23 cellular contexts compared by ENCODE assay signal in the genomic region with DNA sequence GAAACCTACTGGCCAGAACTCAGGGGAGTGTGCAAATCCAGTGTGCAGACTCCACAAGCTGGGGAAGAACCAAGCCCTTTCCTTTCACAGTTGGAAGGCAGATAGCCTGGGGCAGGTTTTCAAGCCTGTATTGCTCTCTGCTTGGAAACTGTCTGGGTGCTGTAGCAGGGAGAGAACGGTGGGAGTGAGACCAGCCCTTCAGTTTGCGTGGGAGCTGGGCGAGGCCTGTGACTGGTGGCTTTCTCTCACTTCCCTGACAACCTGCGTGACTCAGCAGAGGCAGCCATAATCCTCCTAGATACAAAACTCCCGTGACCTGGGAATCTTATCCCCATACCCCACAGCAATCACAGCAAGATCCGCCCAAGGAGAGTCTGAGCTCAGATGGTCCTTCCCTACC. TPM values are rescaled to one million over a fixed set of nuclear protein-coding genes. Genes with fewer than 3 reads are reported as not detected.
"Had no signal": no experiment of that assay in that cellular context is flagged by ENCODE, and none has a peak within 500 bp of the region (broad histone marks: within the 10 kb centered on the region; RNA-seq: fewer than 3 reads in every experiment).

No MANE protein-coding gene starts in this region.

- H3K9me3 ChIP-seq: ascending aorta, colonic mucosa, heart left ventricle, upper lobe of left lung had no signal

- H3K4me3 ChIP-seq: ascending aorta, colonic mucosa, dorsolateral prefrontal cortex, heart left ventricle, upper lobe of left lung had no signal

- FAIRE-seq: islet of Langerhans, small intestine had no signal

- H3K4me3 Mint-ChIP-seq: activated T-cell treated with anti-CD3 and anti-CD28 coated beads, Interleukin-2, amount 50 U/mL, for 24 hours; activated T-helper 17 cell treated with anti-CD3 and anti-CD28 coated beads, Interleukin-2, amount 50 U/mL, for 72 hours; naive thymus-derived CD4-positive, alpha-beta T cell; neural crest cell; stimulated activated memory B cell treated with anti-CD40 and anti-IgM and Interleukin-4, amounts not matched to agents 10 μg/mL and 1 μg/mL and 100 μg/mL, for 72 hours; WTC11 had no signal

- H3K36me3 Mint-ChIP-seq: naive thymus-derived CD4-positive, alpha-beta T cell; stimulated activated memory B cell treated with anti-CD40 and anti-IgM and Interleukin-4, amounts not matched to agents 10 μg/mL and 1 μg/mL and 100 μg/mL, for 72 hours; WTC11 had no signal

- ATAC-seq: activated naive CD4-positive, alpha-beta T cell treated with anti-CD3 and anti-CD28 coated beads, Interleukin-2, amount 50 U/mL, for 72 hours; activated T-helper 17 cell treated with anti-CD3 and anti-CD28 coated beads, Interleukin-2, amount 50 U/mL, for 72 hours; heart left ventricle; left colon; naive thymus-derived CD4-positive, alpha-beta T cell; sciatic nerve; stimulated activated memory B cell treated with anti-CD40 and anti-IgM and Interleukin-4, amounts not matched to agents 10 μg/mL and 1 μg/mL and 100 μg/mL, for 72 hours; WTC11 had no signal

- H3K27ac Mint-ChIP-seq: activated naive CD4-positive, alpha-beta T cell treated with anti-CD3 and anti-CD28 coated beads, Interleukin-2, amount 50 U/mL, for 72 hours; activated T-cell treated with anti-CD3 and anti-CD28 coated beads, Interleukin-2, amount 50 U/mL, for 24 hours; activated T-helper 17 cell treated with anti-CD3 and anti-CD28 coated beads, Interleukin-2, amount 50 U/mL, for 72 hours; naive thymus-derived CD4-positive, alpha-beta T cell; stimulated activated memory B cell treated with anti-CD40 and anti-IgM and Interleukin-4, amounts not matched to agents 10 μg/mL and 1 μg/mL and 100 μg/mL, for 72 hours; WTC11 had no signal

- H3K4me1 Mint-ChIP-seq: activated T-helper 17 cell treated with anti-CD3 and anti-CD28 coated beads, Interleukin-2, amount 50 U/mL, for 72 hours; naive thymus-derived CD4-positive, alpha-beta T cell; neural crest cell; stimulated activated memory B cell treated with anti-CD40 and anti-IgM and Interleukin-4, amounts not matched to agents 10 μg/mL and 1 μg/mL and 100 μg/mL, for 72 hours had no signal

- H3K9me3 Mint-ChIP-seq: activated T-cell treated with anti-CD3 and anti-CD28 coated beads, Interleukin-2, amount 50 U/mL, for 24 hours had no signal

- DNase-seq: activated CD8-positive, alpha-beta memory T cell treated with anti-CD3 and anti-CD28 coated beads for 24 hours; activated CD8-positive, alpha-beta memory T cell treated with anti-CD3 and anti-CD28 coated beads, Interleukin-2, amount 50 U/mL, for 4 hours; activated T-cell treated with anti-CD3 and anti-CD28 coated beads, Interleukin-2, amount 50 U/mL, for 24 hours; colonic mucosa; dorsolateral prefrontal cortex; heart left ventricle; left colon; naive thymus-derived CD4-positive, alpha-beta T cell; occipital lobe; posterior cingulate gyrus; small intestine; stimulated activated CD4-positive, alpha-beta T cell treated with anti-CD3 and anti-CD28 coated beads, Interleukin-2, amount 100 ng/mL, for 24 hours; T-helper 1 cell; upper lobe of left lung had no signal

- H3K36me3 ChIP-seq: ascending aorta, colonic mucosa, heart left ventricle, upper lobe of left lung had no signal

- H3K27ac ChIP-seq: ascending aorta, colonic mucosa, dorsolateral prefrontal cortex, epithelial cell of prostate, heart left ventricle, upper lobe of left lung had no signal

- H3K27me3 ChIP-seq: ascending aorta, colonic mucosa, heart left ventricle, upper lobe of left lung had no signal

- H3K4me1 ChIP-seq: ascending aorta, colonic mucosa, heart left ventricle, upper lobe of left lung had no signal

RNA-seq across cellular contexts. Expression of a gene that starts 44.8 kb away (rescaled TPM):
- total RNA-seq: activated naive CD4-positive, alpha-beta T cell treated with anti-CD3 and anti-CD28 coated beads, Interleukin-2, amount 50 U/mL, for 72 hours; activated T-helper 17 cell treated with anti-CD3 and anti-CD28 coated beads, Interleukin-2, amount 50 U/mL, for 72 hours had no signal
- polyA plus RNA-seq: naive thymus-derived CD4-positive, alpha-beta T cell had no signal
